Comparison of ENCODE assay signal across 19 cellular contexts in the genomic region with DNA sequence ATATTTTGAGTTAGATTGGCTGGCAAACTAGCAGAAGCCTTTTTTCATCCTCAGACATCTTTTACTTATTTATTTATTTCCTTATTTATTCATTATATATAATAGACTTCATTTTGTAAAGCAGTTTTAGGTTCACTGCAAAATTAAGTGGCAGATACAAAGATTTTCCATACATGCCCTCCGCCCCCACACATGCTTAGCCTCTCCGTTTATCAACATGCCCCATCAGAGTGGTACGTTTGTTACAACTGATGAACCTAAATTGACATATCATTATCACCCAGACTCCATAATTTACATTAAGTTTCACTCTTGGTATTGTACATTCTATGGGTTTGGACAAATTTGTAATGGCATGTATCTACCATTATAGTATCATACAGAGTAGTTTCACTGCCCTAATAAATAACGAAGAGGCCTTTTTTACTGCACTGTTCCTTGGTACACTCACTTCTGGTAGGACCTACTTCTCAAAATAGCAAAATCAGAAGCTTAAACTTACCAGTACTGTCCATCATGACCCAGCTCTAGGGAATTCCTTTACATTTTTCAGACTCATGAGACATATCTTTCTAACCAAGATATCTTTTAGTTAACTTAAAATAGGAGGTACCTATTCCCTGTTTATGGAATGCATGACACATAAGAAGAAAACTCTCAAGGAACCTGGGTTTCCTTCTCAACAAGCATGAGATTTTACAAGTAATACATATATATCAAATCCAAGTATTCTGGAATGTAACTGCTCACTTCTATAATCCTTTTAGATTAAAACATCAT. TPM values are rescaled to one million over a fixed set of nuclear protein-coding genes. Genes with fewer than 3 reads are reported as not detected.
DNase-seq lines count a peak whose midpoint lies in the region; ATAC-seq and TF ChIP-seq lines count a peak whose summit lies in the region.
"Had no signal": no experiment of that assay in that cellular context is flagged by ENCODE, and none has a peak within 500 bp of the region (broad histone marks: within the 10 kb centered on the region; RNA-seq: fewer than 3 reads in every experiment).

No MANE protein-coding gene starts in this region.

- no peaks in the 10 kb centered on the region for H3K36me3 Mint-ChIP-seq in activated naive CD4-positive, alpha-beta T cell treated with anti-CD3 and anti-CD28 coated beads, Interleukin-2, amount 50 U/mL, for 24 hours
- H3K36me3 Mint-ChIP-seq in activated naive CD4-positive, alpha-beta T cell treated with anti-CD3 and anti-CD28 coated beads, Interleukin-2, amount 10 ng/mL, durations not matched to agents 7 days and 5 days, result no peaks in the 10 kb centered on the region
- H3K36me3 Mint-ChIP-seq in activated naive CD8-positive, alpha-beta T cell treated with anti-CD3 and anti-CD28 coated beads for 36 hours, result peaks cover 2% of the 10 kb centered on the region
- H3K36me3 Mint-ChIP-seq: brain, WTC11 had no signal

- TF ChIP-seq CTCF in RWPE2 (IDR thresholded peaks at IDR 0.05; ENCODE audit: poor library complexity, severe bottlenecking), result no peak
- TF ChIP-seq CTCF in smooth muscle cell (IDR thresholded peaks at IDR 0.05; ENCODE audit: borderline replicate concordance, insufficient read depth, poor library complexity, severe bottlenecking), result no peak
- TF ChIP-seq CTCF in GM10266 (IDR thresholded peaks at IDR 0.05; ENCODE audit: control insufficient read depth, insufficient read depth, low read depth, missing control alignments), result no peak

- DNase-seq in activated naive CD4-positive, alpha-beta T cell treated with anti-CD3 and anti-CD28 coated beads, Interleukin-2, amount 10 ng/mL, durations not matched to agents 7 days and 5 days, result no peak
- DNase-seq in RWPE2 (ENCODE audit: low spot score), result no peak
- DNase-seq in activated naive CD8-positive, alpha-beta T cell treated with anti-CD3 and anti-CD28 coated beads for 36 hours, result no peak
- no peak for DNase-seq in smooth muscle cell (lab: John Stamatoyannopoulos, UW; ENCODE audit: unreplicated experiment)
- no peak for DNase-seq in NCI-H146 (lab: John Stamatoyannopoulos, UW)
- DNase-seq in GM10266 (ENCODE audit: extremely low spot score), result no peak
- DNase-seq: activated CD8-positive, alpha-beta memory T cell treated with anti-CD3 and anti-CD28 coated beads, Interleukin-2, amount 10 ng/mL, durations not matched to agents 7 days and 5 days; colonic mucosa; NCI-H2029; NCI-H2227 treated with DMSO at 0.1 percent for 48 hours; NCI-H748 treated with DMSO at 0.1 percent for 48 hours; T1000 had no signal

- no peaks in the 10 kb centered on the region for H3F3A ChIP-seq in smooth muscle cell (ENCODE audit: low read depth)

- no peaks in the 10 kb centered on the region for H3K4me1 ChIP-seq in RWPE2 (ENCODE audit: insufficient read depth, poor library complexity, severe bottlenecking)
- no peaks in the 10 kb centered on the region for H3K4me1 ChIP-seq in smooth muscle cell (ENCODE audit: low read depth)
- H3K4me1 ChIP-seq: colonic mucosa, prostate gland, vagina had no signal

- H3K9me3 Mint-ChIP-seq in activated naive CD4-positive, alpha-beta T cell treated with anti-CD3 and anti-CD28 coated beads, Interleukin-2, amount 50 U/mL, for 24 hours, result peaks cover 4% of the 10 kb centered on the region
- H3K9me3 Mint-ChIP-seq in activated naive CD4-positive, alpha-beta T cell treated with anti-CD3 and anti-CD28 coated beads, Interleukin-2, amount 10 ng/mL, durations not matched to agents 7 days and 5 days, result no peaks in the 10 kb centered on the region
- peaks cover 2% of the 10 kb centered on the region for H3K9me3 Mint-ChIP-seq in activated naive CD8-positive, alpha-beta T cell treated with anti-CD3 and anti-CD28 coated beads for 36 hours
- H3K9me3 Mint-ChIP-seq: brain, WTC11 had no signal

- H4K20me1 ChIP-seq in smooth muscle cell (ENCODE audit: low read depth), result no peaks in the 10 kb centered on the region

- H3K4me3 Mint-ChIP-seq in activated naive CD4-positive, alpha-beta T cell treated with anti-CD3 and anti-CD28 coated beads, Interleukin-2, amount 50 U/mL, for 24 hours, result no peak overlapping the region
- no peak overlapping the region for H3K4me3 Mint-ChIP-seq in activated naive CD4-positive, alpha-beta T cell treated with anti-CD3 and anti-CD28 coated beads, Interleukin-2, amount 10 ng/mL, durations not matched to agents 7 days and 5 days
- H3K4me3 Mint-ChIP-seq in activated naive CD8-positive, alpha-beta T cell treated with anti-CD3 and anti-CD28 coated beads for 36 hours, result no peak overlapping the region
- H3K4me3 Mint-ChIP-seq: activated CD8-positive, alpha-beta memory T cell treated with anti-CD3 and anti-CD28 coated beads, Interleukin-2, amount 10 ng/mL, durations not matched to agents 7 days and 5 days; brain; WTC11 had no signal

- ATAC-seq in RWPE2 (ENCODE audit: low read depth), result peak; percentile 35; the same call in 1 of the 3 replicates
- ATAC-seq: WTC11 had no signal

- H3K27me3 ChIP-seq in RWPE2 (ENCODE audit: insufficient read depth, poor library complexity, severe bottlenecking) (no peaks in the 10 kb centered on the region), smooth muscle cell (ENCODE audit: low read depth) (no peaks in the 10 kb centered on the region)
- H3K27me3 ChIP-seq: colonic mucosa, vagina had no signal

- H3K9me3 ChIP-seq in RWPE2 (ENCODE audit: severe bottlenecking) (no peaks in the 10 kb centered on the region), smooth muscle cell (replicated peaks; ENCODE audit: low read depth) (no peaks in the 10 kb centered on the region)
- H3K9me3 ChIP-seq: colonic mucosa, prostate gland, thoracic aorta, vagina had no signal

- CTCF ChIA-PET in activated naive CD4-positive, alpha-beta T cell treated with anti-CD3 and anti-CD28 coated beads, Interleukin-2, amount 10 ng/mL, durations not matched to agents 7 days and 5 days (lab: Charles Lee), result no interaction called here

- 79% methylated on average over 4 of the region's 4 CpGs for WGBS in smooth muscle cell (ENCODE audit: low lambda C conversion rate)

- peaks cover 16% of the 10 kb centered on the region for H3K4me1 Mint-ChIP-seq in activated naive CD4-positive, alpha-beta T cell treated with anti-CD3 and anti-CD28 coated beads, Interleukin-2, amount 50 U/mL, for 24 hours
- H3K4me1 Mint-ChIP-seq in activated naive CD4-positive, alpha-beta T cell treated with anti-CD3 and anti-CD28 coated beads, Interleukin-2, amount 10 ng/mL, durations not matched to agents 7 days and 5 days, result peaks cover 7% of the 10 kb centered on the region
- peaks cover 11% of the 10 kb centered on the region for H3K4me1 Mint-ChIP-seq in activated naive CD8-positive, alpha-beta T cell treated with anti-CD3 and anti-CD28 coated beads for 36 hours
- H3K4me1 Mint-ChIP-seq: brain, WTC11 had no signal

- no peaks in the 10 kb centered on the region for H3K79me2 ChIP-seq in smooth muscle cell (ENCODE audit: low read depth)

- H3K4me2 ChIP-seq in smooth muscle cell, result no peak overlapping the region

- H3K27ac ChIP-seq in RWPE2 (ENCODE audit: poor library complexity, severe bottlenecking) (no peak overlapping the region), smooth muscle cell (ENCODE audit: low read depth) (no peak overlapping the region)
- H3K27ac ChIP-seq: colonic mucosa, prostate gland, thoracic aorta, vagina had no signal

- no peak overlapping the region for H3K9ac ChIP-seq in smooth muscle cell (ENCODE audit: low read depth)

- peak overlapping the region; percentile 82 for H3K27ac Mint-ChIP-seq in activated naive CD4-positive, alpha-beta T cell treated with anti-CD3 and anti-CD28 coated beads, Interleukin-2, amount 50 U/mL, for 24 hours
- H3K27ac Mint-ChIP-seq in activated naive CD4-positive, alpha-beta T cell treated with anti-CD3 and anti-CD28 coated beads, Interleukin-2, amount 10 ng/mL, durations not matched to agents 7 days and 5 days, result no peak overlapping the region
- peak overlapping the region; percentile 91 for H3K27ac Mint-ChIP-seq in activated naive CD8-positive, alpha-beta T cell treated with anti-CD3 and anti-CD28 coated beads for 36 hours
- H3K27ac Mint-ChIP-seq: activated CD8-positive, alpha-beta memory T cell treated with anti-CD3 and anti-CD28 coated beads, Interleukin-2, amount 10 ng/mL, durations not matched to agents 7 days and 5 days; brain; WTC11 had no signal

- H3K27me3 Mint-ChIP-seq in activated naive CD4-positive, alpha-beta T cell treated with anti-CD3 and anti-CD28 coated beads, Interleukin-2, amount 50 U/mL, for 24 hours, result peaks cover 8% of the 10 kb centered on the region
- H3K27me3 Mint-ChIP-seq in activated naive CD4-positive, alpha-beta T cell treated with anti-CD3 and anti-CD28 coated beads, Interleukin-2, amount 10 ng/mL, durations not matched to agents 7 days and 5 days, result no peaks in the 10 kb centered on the region
- H3K27me3 Mint-ChIP-seq in activated naive CD8-positive, alpha-beta T cell treated with anti-CD3 and anti-CD28 coated beads for 36 hours, result peaks cover 28% of the 10 kb centered on the region
- H3K27me3 Mint-ChIP-seq: activated CD8-positive, alpha-beta memory T cell treated with anti-CD3 and anti-CD28 coated beads, Interleukin-2, amount 10 ng/mL, durations not matched to agents 7 days and 5 days; brain had no signal

- H3K36me3 ChIP-seq in RWPE2 (ENCODE audit: low read depth) (no peaks in the 10 kb centered on the region), smooth muscle cell (ENCODE audit: low read depth) (no peaks in the 10 kb centered on the region)
- H3K36me3 ChIP-seq: colonic mucosa, prostate gland, thoracic aorta, vagina had no signal

- peak overlapping the region; percentile 36 for H2AFZ ChIP-seq in smooth muscle cell (ENCODE audit: low read depth)

- H3K4me3 ChIP-seq in RWPE2 (ENCODE audit: severe bottlenecking) (no peak overlapping the region), smooth muscle cell (no peak overlapping the region)
- H3K4me3 ChIP-seq: colonic mucosa, prostate gland, thoracic aorta, vagina had no signal

RNA-seq across cellular contexts. Expression of a gene that starts 4.8 kb away (rescaled TPM):
- not detected for total RNA-seq in activated naive CD8-positive, alpha-beta T cell treated with anti-CD3 and anti-CD28 coated beads for 36 hours
- total RNA-seq in smooth muscle cell, result 0.27 and 0.58 TPM in 2 replicates
- polyA plus RNA-seq in smooth muscle cell, result 0.26 and 1.7 TPM in 2 replicates
- total RNA-seq: activated CD8-positive, alpha-beta memory T cell treated with anti-CD3 and anti-CD28 coated beads, Interleukin-2, amount 10 ng/mL, durations not matched to agents 7 days and 5 days; colonic mucosa; H1; prostate gland; thoracic aorta; WTC11 had no signal
- polyA plus RNA-seq: H1 had no signal
